ENCODE assay signal across 23 cellular contexts in genomic region chr6:128335963-128336362, GRCh38.
"Had no signal": no experiment of that assay in that cellular context is flagged by ENCODE, and none has a peak within 500 bp of the region (broad histone marks: within the 10 kb centered on the region; RNA-seq: fewer than 3 reads in every experiment).

No MANE protein-coding gene starts in this region.

- DNase-seq: activated CD4-positive, alpha-beta T cell treated with anti-CD3 and anti-CD28 coated beads for 1 hour; activated CD4-positive, alpha-beta T cell treated with anti-CD3 and anti-CD28 coated beads, Interleukin-2, amount 50 U/mL, for 1 hour; activated CD8-positive, alpha-beta T cell treated with anti-CD3 and anti-CD28 coated beads for 36 hours; activated naive CD8-positive, alpha-beta T cell treated with anti-CD3 and anti-CD28 coated beads, Interleukin-2, amount 50 U/mL, for 24 hours; activated T-cell treated with anti-CD3 and anti-CD28 coated beads, Interleukin-2, amount 50 U/mL, for 48 hours; dermis blood vessel endothelial cell; effector CD4-positive, alpha-beta T cell; esophagus squamous epithelium; heart right ventricle; mucosa of descending colon; pancreas; retina; stimulated activated CD4-positive, alpha-beta T cell treated with anti-CD3 and anti-CD28 coated beads, Interleukin-2, amount 100 ng/mL, for 48 hours; stimulated activated naive CD4-positive, alpha-beta T cell treated with Interleukin-2 at 50 U/mL for 16 hours; T-helper 2 cell; testis; transverse colon had no signal

- H3K4me1 ChIP-seq: prostate gland, testis had no signal

- FAIRE-seq: bronchial epithelial cell, colon, pancreas had no signal

- H3K9me3 ChIP-seq: esophagus squamous epithelium, heart right ventricle, mucosa of descending colon, neutrophil, pancreas, prostate gland, testis, transverse colon had no signal

- ATAC-seq: activated CD8-positive, alpha-beta T cell treated with anti-CD3 and anti-CD28 coated beads for 36 hours; activated naive CD8-positive, alpha-beta T cell treated with anti-CD3 and anti-CD28 coated beads, Interleukin-2, amount 50 U/mL, for 24 hours; mucosa of descending colon; pancreas; WTC11 had no signal

- H3K36me3 ChIP-seq: esophagus squamous epithelium, heart right ventricle, neutrophil, pancreas, prostate gland, transverse colon had no signal

- H3K27me3 ChIP-seq: esophagus squamous epithelium, heart right ventricle, neutrophil, pancreas, testis, transverse colon had no signal

- H3K27ac ChIP-seq: epithelial cell of prostate, esophagus squamous epithelium, neutrophil, pancreas, prostate gland, testis, transverse colon had no signal

- H3K4me3 ChIP-seq: esophagus squamous epithelium, heart right ventricle, mucosa of descending colon, pancreas, prostate gland, testis, transverse colon had no signal
